In the genomic region with DNA sequence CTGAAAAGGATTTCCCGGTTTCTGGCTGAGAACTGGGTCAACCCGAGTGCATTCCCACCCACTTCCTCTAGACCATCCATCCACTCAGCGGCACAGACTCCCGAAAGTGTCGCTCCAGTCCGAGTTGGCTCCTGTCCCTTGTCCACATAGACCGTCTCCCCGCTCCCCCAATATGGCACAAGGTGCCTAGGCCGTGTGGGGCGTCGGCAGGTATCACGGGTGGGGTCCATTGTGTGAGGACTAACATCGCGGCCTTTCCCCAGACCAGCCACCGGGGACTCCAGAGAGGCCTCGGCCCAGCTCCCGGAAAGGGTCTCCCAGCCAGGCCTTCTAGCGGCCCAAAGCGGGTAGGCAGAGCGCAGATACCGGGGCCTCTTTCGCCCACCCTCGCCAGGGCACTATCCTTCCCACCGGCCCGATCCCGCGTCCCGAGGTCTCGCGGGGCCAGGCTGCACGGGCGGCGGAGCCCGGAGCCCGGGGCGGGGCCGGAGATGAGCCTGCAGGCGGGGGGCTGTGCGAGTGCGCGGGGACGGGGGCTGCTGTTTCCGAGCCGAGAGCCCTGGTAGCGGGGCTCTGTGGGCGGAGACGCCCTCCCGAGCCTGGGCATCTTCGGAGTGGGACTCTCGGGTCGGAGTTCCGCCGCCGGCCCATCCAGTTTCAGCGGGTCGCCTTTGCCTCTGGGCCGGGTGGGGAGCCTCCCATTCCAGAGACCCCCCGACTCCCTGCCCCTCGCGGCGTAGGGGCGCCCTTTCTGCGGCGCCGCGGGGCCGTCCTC, we compare ENCODE assay signal across 8 cellular contexts. TPM values are rescaled to one million over a fixed set of nuclear protein-coding genes. Genes with fewer than 3 reads are reported as not detected.
DNase-seq lines count a peak whose midpoint lies in the region; ATAC-seq lines count a peak whose summit lies in the region.

No MANE protein-coding gene starts in this region.

- H3K9me3 ChIP-seq in HAP-1, result no peaks in the 10 kb centered on the region

- H3K27me3 ChIP-seq in HAP-1 (ENCODE audit: low read depth), result no peaks in the 10 kb centered on the region

- H3K4me3 ChIP-seq in HAP-1, result peak overlapping the region; percentile 39

- ATAC-seq in activated CD4-positive, CD25-positive, alpha-beta regulatory T cell treated with anti-CD3 and anti-CD28 coated beads, Interleukin-2, amount 50 U/mL, for 24 hours, result peak; percentile 52 to 93

- H3K36me3 ChIP-seq in HAP-1 (replicated peaks), result no peaks in the 10 kb centered on the region

- peak; percentile 83 for DNase-seq in DMS53 treated with DMSO at 0.1 percent for 48 hours (lab: John Stamatoyannopoulos, UW; ENCODE audit: unreplicated experiment)
- peak; percentile 59 to 82 for DNase-seq in HAP-1 (ENCODE audit: low spot score in 2 of 2)
- DNase-seq in NCI-H2171 treated with DMSO at 0.1 percent for 48 hours (lab: John Stamatoyannopoulos, UW), result peak; percentile 36
- DNase-seq in dedifferentiated amniotic fluid mesenchymal stem cell (ENCODE audit: extremely low spot score), result peak; percentile 62
- DNase-seq in left kidney (ENCODE audit: low read depth, low spot score), result peak; percentile 97
- peak; percentile 63 for DNase-seq in stimulated activated CD4-positive, alpha-beta T cell treated with anti-CD3 and anti-CD28 coated beads, Interleukin-4, amount 100 ng/mL, for 24 hours
- no peak for DNase-seq in occipital lobe (lab: John Stamatoyannopoulos, UW)

- in situ Hi-C loops in HAP-1 (cut with MboI; ENCODE audit: low sequenced_read_pairs), result no loop called here

- peaks cover 7% of the 10 kb centered on the region for H3K4me1 ChIP-seq in HAP-1

RNA-seq across cellular contexts. Expression of a gene that starts 21.1 kb away (rescaled TPM):
- total RNA-seq in occipital lobe, result 29.3 TPM

RNA-seq across cellular contexts. Expression of a gene that starts 57.4 kb away (rescaled TPM):
- total RNA-seq in occipital lobe, result 9.8 TPM
